ENCODE assay signal across 8 cellular contexts in genomic region chr22:37675930-37676571, GRCh38. TPM values are rescaled to one million over a fixed set of nuclear protein-coding genes. Genes with fewer than 3 reads are reported as not detected.
DNase-seq lines count a peak whose midpoint lies in the region; ATAC-seq and TF ChIP-seq lines count a peak whose summit lies in the region.

No MANE protein-coding gene starts in this region.

- H3K4me1 ChIP-seq in mucosa of rectum (ENCODE audit: control insufficient read depth in 2 of 2, insufficient read depth in 2 of 2, low read length in 2 of 2): peaks cover 38 to 45% of the 10 kb centered on the region in 2 donors

- peak overlapping the region; percentile 78 for H3K4me3 ChIP-seq in GM12864 (ENCODE audit: low read depth, low read length)
- H3K4me3 ChIP-seq in dorsolateral prefrontal cortex: peak overlapping the region; percentile 23 to 74 (median 57)
- H3K4me3 ChIP-seq in mucosa of rectum (ENCODE audit: low read length in 2 of 2): peak overlapping the region; percentile 60 to 81

- DNase-seq in GM12864 (ENCODE audit: low read depth): no peak
- DNase-seq in RWPE1 (ENCODE audit: low spot score): no peak
- no peak for DNase-seq in dorsolateral prefrontal cortex
- DNase-seq in NCI-H524 treated with DMSO at 0.1 percent for 48 hours (lab: John Stamatoyannopoulos, UW): no peak
- DNase-seq in COLO829 (ENCODE audit: low spot score): no peak
- DNase-seq in NCI-H526 (lab: John Stamatoyannopoulos, UW): no peak

- H3K27ac ChIP-seq in RWPE1: peak overlapping the region; percentile 98
- peak overlapping the region; percentile 51 to 97 (median 90) for H3K27ac ChIP-seq in dorsolateral prefrontal cortex
- peak overlapping the region; percentile 93 to 96 for H3K27ac ChIP-seq in mucosa of rectum (ENCODE audit: low read depth in 2 of 2, low read length in 2 of 2)

- H3K36me3 ChIP-seq in mucosa of rectum (ENCODE audit: control insufficient read depth in 2 of 2, insufficient read depth in 2 of 2, low read length in 2 of 2): peaks cover 0 to 3% of the 10 kb centered on the region in 2 donors

- intact Hi-C loops in dorsolateral prefrontal cortex (cut with DNase I): no loop called here

- no peaks in the 10 kb centered on the region for H3K27me3 ChIP-seq in dorsolateral prefrontal cortex
- no peaks in the 10 kb centered on the region for H3K27me3 ChIP-seq in mucosa of rectum (ENCODE audit: control insufficient read depth in 2 of 2, insufficient read depth in 2 of 2, low read length in 2 of 2)

- CTCF ChIA-PET in RWPE1 (lab: Yijun Ruan, JAX): no interaction called here

- H3K9ac ChIP-seq in mucosa of rectum (ENCODE audit: low read depth in 1 of 2, low read length in 2 of 2): peak overlapping the region; percentile 73 to 78

- no peak for ATAC-seq in HG03378 (IDR thresholded peaks at IDR 0.05; ENCODE audit: unreplicated experiment)

- TF ChIP-seq CTCF in GM12864 (IDR thresholded peaks at IDR 0.05; ENCODE audit: low read depth, low read length, missing control alignments): no peak
- no peak for TF ChIP-seq CTCF in RWPE1 (conservative IDR thresholded peaks at IDR 0.05; ENCODE audit: low read depth)
- TF ChIP-seq CTCF in dorsolateral prefrontal cortex (IDR thresholded peaks at IDR 0.05 in 54 of 56, conservative IDR thresholded peaks at IDR 0.05 in 2 of 56; ENCODE audit: low read depth in 1 of 56, partially characterized antibody in 56 of 56): no peak

- no peaks in the 10 kb centered on the region for H3K9me3 ChIP-seq in mucosa of rectum (ENCODE audit: control insufficient read depth in 2 of 2, low read length in 2 of 2)

- POLR2A ChIA-PET in RWPE1 (lab: Yijun Ruan, JAX; ENCODE audit: low non-redundant PET): interaction anchor here (0.6 to 0.8 kb wide), 3 partner anchors 14 to 54 kb away, joined by 3 to 4 read pairs (median 3); partner anchors contain the start of gene PDXP

RNA-seq across cellular contexts. Expression of gene LGALS1, which starts 0.6 kb away (rescaled TPM):
- total RNA-seq in dorsolateral prefrontal cortex: 100 to 1,000 TPM; 153 to 409 (median 258) TPM

RNA-seq across cellular contexts. Expression of gene NOL12, which starts 10.1 kb away (rescaled TPM):
- 10 to 100 TPM; 14.9 to 41.9 (median 27.5) TPM for total RNA-seq in dorsolateral prefrontal cortex

RNA-seq across cellular contexts. Expression of gene PDXP, which starts 17.5 kb away (rescaled TPM):
- total RNA-seq in dorsolateral prefrontal cortex: 100 to 1,000 TPM in 119 of 120 experiments, 10 to 100 TPM in 1; 62.4 to 280 (median 189) TPM

RNA-seq across cellular contexts. Expression of gene TRIOBP, which starts 20.8 kb away (rescaled TPM):
- total RNA-seq in dorsolateral prefrontal cortex: 10 to 100 TPM in 114 of 120 experiments, 1 to 10 TPM in 6; 7.5 to 29.3 (median 14.5) TPM

RNA-seq across cellular contexts. Expression of gene SH3BP1, which starts 36.6 kb away (rescaled TPM):
- total RNA-seq in dorsolateral prefrontal cortex: 10 to 100 TPM in 80 of 120 experiments, 1 to 10 TPM in 40; 5.9 to 31.1 (median 11.7) TPM
